ENCODE assay signal across 1 cellular context in genomic region chr20:62959101-62959971, GRCh38.
TF ChIP-seq lines count a peak whose summit lies in the region.

No MANE protein-coding gene starts in this region.

TF ChIP-seq in HepG2, 621 proteins besides CTCF, POLR2A, EP300 and RAD21 (continued from another document):
- TF ChIP-seq ZNF407 (CRISPR knock-in tag; IDR thresholded peaks at IDR 0.05; ENCODE audit: not compliant biosample characterization) (no peak), MXD1 (CRISPR knock-in tag; IDR thresholded peaks at IDR 0.05) (0 out of 2 replicates have a peak, but pooled peaks have one; percentile 0), HOXA3 (CRISPR knock-in tag; IDR thresholded peaks at IDR 0.05) (0 out of 2 replicates have a peak, but pooled peaks have one; percentile 32), ZNF101 (CRISPR knock-in tag; IDR thresholded peaks at IDR 0.05; ENCODE audit: borderline replicate concordance, low read depth) (no peak), RARA (CRISPR knock-in tag; IDR thresholded peaks at IDR 0.05) (no peak), MTA1 (CRISPR knock-in tag; IDR thresholded peaks at IDR 0.05; ENCODE audit: borderline replicate concordance) (0 out of 2 replicates have a peak, but pooled peaks have one; percentile 5), SKI (IDR thresholded peaks at IDR 0.05; ENCODE audit: partially characterized antibody) (no peak), KDM2A (CRISPR knock-in tag; IDR thresholded peaks at IDR 0.05; ENCODE audit: borderline replicate concordance, low read depth) (no peak)
